1 cellular context compared by ENCODE assay signal in the genomic region with DNA sequence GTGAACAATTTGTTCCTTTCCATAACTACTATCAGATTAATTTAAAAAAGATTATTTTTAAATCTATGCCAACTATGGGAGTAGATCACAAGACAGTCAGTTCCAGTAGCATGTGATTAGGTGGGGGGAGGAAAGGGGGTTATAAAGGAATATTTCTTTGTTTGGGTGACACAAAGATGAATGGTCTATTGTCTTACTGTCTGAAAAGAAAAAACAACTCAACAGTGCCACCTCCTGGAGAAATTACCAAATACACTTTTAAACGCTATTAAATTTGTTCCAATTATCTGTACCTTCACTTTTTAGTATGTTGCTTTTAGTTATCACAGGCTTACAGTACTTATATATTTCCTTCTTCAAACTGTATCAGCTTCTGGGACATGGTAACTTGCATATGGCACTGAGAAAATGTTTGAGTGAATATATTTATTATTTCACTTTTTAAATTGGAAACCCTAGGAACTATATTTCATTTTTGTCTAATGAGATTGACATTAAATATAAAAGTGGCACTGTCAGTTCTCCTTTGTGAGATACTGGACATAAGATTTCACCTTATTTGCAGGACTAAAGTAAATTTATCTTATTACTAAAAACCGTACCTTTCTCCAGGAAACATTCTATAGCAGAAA.
TF ChIP-seq lines count a peak whose summit lies in the region.

No MANE protein-coding gene starts in this region.

TF ChIP-seq in SK-N-SH, 30 proteins besides CTCF, POLR2A, EP300 and RAD21 (continued from another document):
- TF ChIP-seq USF2 (IDR thresholded peaks at IDR 0.05; ENCODE audit: borderline replicate concordance, low read depth, low read length) = no peak
- TF ChIP-seq FOXM1 (IDR thresholded peaks at IDR 0.05; ENCODE audit: low read depth) = no peak
- TF ChIP-seq, protein P1, sequence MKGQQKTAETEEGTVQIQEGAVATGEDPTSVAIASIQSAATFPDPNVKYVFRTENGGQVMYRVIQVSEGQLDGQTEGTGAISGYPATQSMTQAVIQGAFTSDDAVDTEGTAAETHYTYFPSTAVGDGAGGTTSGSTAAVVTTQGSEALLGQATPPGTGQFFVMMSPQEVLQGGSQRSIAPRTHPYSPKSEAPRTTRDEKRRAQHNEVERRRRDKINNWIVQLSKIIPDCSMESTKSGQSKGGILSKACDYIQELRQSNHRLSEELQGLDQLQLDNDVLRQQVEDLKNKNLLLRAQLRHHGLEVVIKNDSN (IDR thresholded peaks at IDR 0.05; ENCODE audit: borderline replicate concordance, low read depth) = no peak
- TF ChIP-seq JUND (IDR thresholded peaks at IDR 0.05) = no peak
- no peak for TF ChIP-seq ELF1 (IDR thresholded peaks at IDR 0.05)
- TF ChIP-seq YY1 (IDR thresholded peaks at IDR 0.05; ENCODE audit: low read depth) = no peak
- TF ChIP-seq MXI1 (IDR thresholded peaks at IDR 0.05; ENCODE audit: low read depth, low read length) = no peak; the same call in 1 of the 2 replicates
- TF ChIP-seq NRF1 (IDR thresholded peaks at IDR 0.05; ENCODE audit: low read depth, low read length) = no peak
- TF ChIP-seq SIN3A (IDR thresholded peaks at IDR 0.05; ENCODE audit: borderline replicate concordance, low read depth, low read length) = no peak
- TF ChIP-seq RXRA (IDR thresholded peaks at IDR 0.05; ENCODE audit: borderline replicate concordance, low read depth) = no peak
- no peak for TF ChIP-seq NFIC (IDR thresholded peaks at IDR 0.05; ENCODE audit: borderline replicate concordance)
- peak; percentile 84 for TF ChIP-seq PBX3 (IDR thresholded peaks at IDR 0.05)
- TF ChIP-seq POLR2AphosphoS5 (IDR thresholded peaks at IDR 0.05; ENCODE audit: low read depth, low read length) = no peak
- no peak for TF ChIP-seq CHD2 (IDR thresholded peaks at IDR 0.05; ENCODE audit: low read length, partially characterized antibody)
- TF ChIP-seq MAX (IDR thresholded peaks at IDR 0.05; ENCODE audit: low read depth) = 0 out of 2 replicates have a peak, but pooled peaks have one; percentile 11
- TF ChIP-seq EZH2phosphoT487 (IDR thresholded peaks at IDR 0.05; ENCODE audit: borderline replicate concordance, low read depth) = no peak
- TF ChIP-seq FOXJ3 (CRISPR knock-in tag; IDR thresholded peaks at IDR 0.05) = no peak
- TF ChIP-seq GABPA (IDR thresholded peaks at IDR 0.05; ENCODE audit: low read depth) = no peak
- TF ChIP-seq TCF12 (IDR thresholded peaks at IDR 0.05) = no peak
- TF ChIP-seq ZBTB33 (IDR thresholded peaks at IDR 0.05; ENCODE audit: borderline replicate concordance, low read depth) = no peak
- TF ChIP-seq GATA2 (CRISPR knock-in tag; IDR thresholded peaks at IDR 0.05) = no peak
- peak; percentile 65 for TF ChIP-seq SMC3 (IDR thresholded peaks at IDR 0.05; ENCODE audit: low read depth, low read length)
- TF ChIP-seq, protein P2, sequence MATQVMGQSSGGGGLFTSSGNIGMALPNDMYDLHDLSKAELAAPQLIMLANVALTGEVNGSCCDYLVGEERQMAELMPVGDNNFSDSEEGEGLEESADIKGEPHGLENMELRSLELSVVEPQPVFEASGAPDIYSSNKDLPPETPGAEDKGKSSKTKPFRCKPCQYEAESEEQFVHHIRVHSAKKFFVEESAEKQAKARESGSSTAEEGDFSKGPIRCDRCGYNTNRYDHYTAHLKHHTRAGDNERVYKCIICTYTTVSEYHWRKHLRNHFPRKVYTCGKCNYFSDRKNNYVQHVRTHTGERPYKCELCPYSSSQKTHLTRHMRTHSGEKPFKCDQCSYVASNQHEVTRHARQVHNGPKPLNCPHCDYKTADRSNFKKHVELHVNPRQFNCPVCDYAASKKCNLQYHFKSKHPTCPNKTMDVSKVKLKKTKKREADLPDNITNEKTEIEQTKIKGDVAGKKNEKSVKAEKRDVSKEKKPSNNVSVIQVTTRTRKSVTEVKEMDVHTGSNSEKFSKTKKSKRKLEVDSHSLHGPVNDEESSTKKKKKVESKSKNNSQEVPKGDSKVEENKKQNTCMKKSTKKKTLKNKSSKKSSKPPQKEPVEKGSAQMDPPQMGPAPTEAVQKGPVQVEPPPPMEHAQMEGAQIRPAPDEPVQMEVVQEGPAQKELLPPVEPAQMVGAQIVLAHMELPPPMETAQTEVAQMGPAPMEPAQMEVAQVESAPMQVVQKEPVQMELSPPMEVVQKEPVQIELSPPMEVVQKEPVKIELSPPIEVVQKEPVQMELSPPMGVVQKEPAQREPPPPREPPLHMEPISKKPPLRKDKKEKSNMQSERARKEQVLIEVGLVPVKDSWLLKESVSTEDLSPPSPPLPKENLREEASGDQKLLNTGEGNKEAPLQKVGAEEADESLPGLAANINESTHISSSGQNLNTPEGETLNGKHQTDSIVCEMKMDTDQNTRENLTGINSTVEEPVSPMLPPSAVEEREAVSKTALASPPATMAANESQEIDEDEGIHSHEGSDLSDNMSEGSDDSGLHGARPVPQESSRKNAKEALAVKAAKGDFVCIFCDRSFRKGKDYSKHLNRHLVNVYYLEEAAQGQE (IDR thresholded peaks at IDR 0.05; ENCODE audit: low read depth, low read length) = no peak
- peak; percentile 17; the same call in 1 of the 2 replicates for TF ChIP-seq RFX5 (IDR thresholded peaks at IDR 0.05; ENCODE audit: low read length)
- TF ChIP-seq TAF1 (IDR thresholded peaks at IDR 0.05; ENCODE audit: borderline replicate concordance, low read depth, low read length) = no peak
- TF ChIP-seq MEF2A (IDR thresholded peaks at IDR 0.05; ENCODE audit: borderline replicate concordance, low read depth) = no peak
- no peak for TF ChIP-seq FOSL2 (IDR thresholded peaks at IDR 0.05; ENCODE audit: borderline replicate concordance, low read depth)
